ENCODE assay signal across 14 cellular contexts in the genomic region with DNA sequence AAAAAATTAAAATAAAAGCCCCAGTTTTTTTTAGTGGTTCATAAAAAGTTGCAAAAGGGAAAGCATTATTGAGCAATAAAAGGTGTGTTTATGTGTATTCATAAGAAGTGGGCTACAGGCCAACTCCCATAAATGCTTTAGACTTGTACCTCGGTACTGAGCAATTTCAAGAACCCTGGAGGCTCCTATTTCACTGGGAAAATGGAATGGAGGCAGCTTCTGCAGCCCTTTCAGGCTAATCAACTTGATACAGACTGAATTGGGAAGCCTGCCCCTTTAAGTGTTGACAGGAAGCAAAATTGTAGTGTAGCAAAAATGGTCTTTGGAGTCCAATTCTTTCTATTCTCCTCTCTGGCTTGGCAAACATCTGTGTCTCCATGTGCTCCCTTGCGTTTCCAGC.
DNase-seq lines count a peak whose midpoint lies in the region; ATAC-seq, FAIRE-seq and TF ChIP-seq lines count a peak whose summit lies in the region.
"Had no signal": no experiment of that assay in that cellular context is flagged by ENCODE, and none has a peak within 500 bp of the region (broad histone marks: within the 10 kb centered on the region; RNA-seq: fewer than 3 reads in every experiment).

No MANE protein-coding gene starts in this region.

- BruUV-seq in K562 (replicated peaks; lab: Mats Ljungman, UMichigan), result no TSS peak

- H3K27me3 ChIP-seq in K562 (ENCODE audit: control insufficient read depth in 2 of 2, insufficient read depth in 2 of 2, low read length in 2 of 2), result no peaks in the 10 kb centered on the region
- no peaks in the 10 kb centered on the region for H3K27me3 ChIP-seq in suprapubic skin
- H3K27me3 ChIP-seq: thyroid gland had no signal

- H2AFZ ChIP-seq in K562 (ENCODE audit: low read depth, low read length), result peak overlapping the region; percentile 89

- TF ChIP-seq POLR2A in K562 (conservative IDR thresholded peaks at IDR 0.05) (no peak), suprapubic skin (IDR thresholded peaks at IDR 0.05) (no peak)

- H3K36me3 ChIP-seq in K562 (ENCODE audit: control insufficient read depth, insufficient read depth, low read length), result no peaks in the 10 kb centered on the region; the same call in 2 of the 3 replicates
- no peaks in the 10 kb centered on the region for H3K36me3 ChIP-seq in mucosa of descending colon (ENCODE audit: low read depth)
- no peaks in the 10 kb centered on the region for H3K36me3 ChIP-seq in suprapubic skin
- H3K36me3 ChIP-seq: thyroid gland had no signal

- no peak overlapping the region for H3K4me3 ChIP-seq in K562
- no peak overlapping the region for H3K4me3 ChIP-seq in mucosa of descending colon
- no peak overlapping the region for H3K4me3 ChIP-seq in suprapubic skin
- H3K4me3 ChIP-seq: thyroid gland had no signal

- TF ChIP-seq CTCF in K562 (IDR thresholded peaks at IDR 0.05 in 2 of 3, conservative IDR thresholded peaks at IDR 0.05 in 1 of 3; ENCODE audit: insufficient read depth in 2 of 3, low read depth in 1 of 3, low read length in 3 of 3), result no peak
- no peak for TF ChIP-seq CTCF in mucosa of descending colon (IDR thresholded peaks at IDR 0.05)
- TF ChIP-seq CTCF in suprapubic skin (IDR thresholded peaks at IDR 0.05), result no peak

- intact Hi-C loops in K562 (cut with micrococcal nuclease) (no loop called here), mucosa of descending colon (cut with DNase I, micrococcal nuclease) (no loop called here)

- 17% methylated on average over 2 of the region's 2 CpGs for WGBS in K562 (ENCODE audit: insufficient coverage, low coverage, missing lambda C conversion rate)
- WGBS in suprapubic skin, result 12% methylated on average over 2 of the region's 2 CpGs

- TF ChIP-seq RAD21 in K562 (CRISPR knock-in tag; conservative IDR thresholded peaks at IDR 0.05 in 1 of 2, IDR thresholded peaks at IDR 0.05 in 1 of 2), result no peak

- no peak overlapping the region for H3K9ac ChIP-seq in K562 (ENCODE audit: insufficient read depth in 1 of 2, low read depth in 2 of 2, low read length in 2 of 2)

- H3K4me1 ChIP-seq in K562 (replicated peaks in 1 of 2; ENCODE audit: control insufficient read depth in 2 of 2, insufficient read depth in 2 of 2, low read length in 2 of 2) (peaks cover 0 to 31% of the 10 kb centered on the region in 2 experiments; a peak in 3 of 5 replicates), mucosa of descending colon (ENCODE audit: low read depth) (peaks cover 5% of the 10 kb centered on the region), suprapubic skin (peaks cover 10% of the 10 kb centered on the region)
- H3K4me1 ChIP-seq: thyroid gland had no signal

- in situ Hi-C loops in K562 (cut with MboI), result no loop called here

- no peaks in the 10 kb centered on the region for H4K20me1 ChIP-seq in K562 (replicated peaks; ENCODE audit: control insufficient read depth, insufficient read depth, low read length)

- DNase-seq in HCEC 1CT (peak; percentile 5), NCI-H2029 (lab: John Stamatoyannopoulos, UW) (peak; percentile 62), K562 (ENCODE audit: extremely low read depth in 1 of 4, low spot score in 3 of 4) (no peak), mucosa of descending colon (peak in 1 of 3 donors; percentile 85), suprapubic skin (ENCODE audit: low spot score in 2 of 2) (no peak), AML-193 (lab: John Stamatoyannopoulos, UW) (no peak)
- no peak for DNase-seq in effector CD4-positive, alpha-beta T cell
- DNase-seq: activated CD8-positive, alpha-beta T cell treated with anti-CD3 and anti-CD28 coated beads, Interleukin-2, amount 10 ng/mL, durations not matched to agents 7 days and 5 days; activated naive CD4-positive, alpha-beta T cell; nephron progenitor cell; T-helper 2 cell; thyroid gland had no signal

- no peaks in the 10 kb centered on the region for H3K9me1 ChIP-seq in K562 (ENCODE audit: control insufficient read depth, insufficient read depth, low read length)

- H3K79me2 ChIP-seq in K562 (ENCODE audit: control insufficient read depth, insufficient read depth, low read length), result no peaks in the 10 kb centered on the region

- ATAC-seq in K562 (no peak; the same call in 1 of the 3 replicates), mucosa of descending colon (peak; percentile 92), GM18907 (IDR thresholded peaks at IDR 0.05; ENCODE audit: unreplicated experiment) (no peak)
- ATAC-seq: activated CD8-positive, alpha-beta T cell treated with anti-CD3 and anti-CD28 coated beads, Interleukin-2, amount 10 ng/mL, durations not matched to agents 7 days and 5 days had no signal

- no peak for TF ChIP-seq EP300 in K562 (IDR thresholded peaks at IDR 0.05; ENCODE audit: low read length)
- no peak for TF ChIP-seq EP300 in suprapubic skin (IDR thresholded peaks at IDR 0.05)

- H3K27ac ChIP-seq in K562 (ENCODE audit: extremely low read depth, low read depth, low read length) (peak overlapping the region; percentile 61; the same call in 2 of the 3 replicates), suprapubic skin (no peak overlapping the region)
- H3K27ac ChIP-seq: thyroid gland had no signal

- H3K4me2 ChIP-seq in K562 (ENCODE audit: insufficient read depth, low read length), result no peak overlapping the region

- CTCF ChIA-PET in K562 (lab: Yijun Ruan, JAX; ENCODE audit: low intra/inter-chr PET ratio), result no interaction called here

- POLR2A ChIA-PET in K562 (lab: Yijun Ruan, JAX), result interaction anchor here (1.3 kb wide), 1 partner anchor 8 kb away, joined by 3 read pairs; no protein-coding TSS in a partner anchor

- peak; percentile 55 for FAIRE-seq in K562 (lab: Jason Lieb, UNC)
- FAIRE-seq: islet of Langerhans had no signal

- peaks cover 9% of the 10 kb centered on the region for H3K9me3 ChIP-seq in K562 (replicated peaks; ENCODE audit: control insufficient read depth, insufficient read depth, low read depth, low read length)
- H3K9me3 ChIP-seq in mucosa of descending colon, result no peaks in the 10 kb centered on the region
- no peaks in the 10 kb centered on the region for H3K9me3 ChIP-seq in suprapubic skin
- H3K9me3 ChIP-seq: thyroid gland had no signal

TF ChIP-seq in K562, 482 proteins besides CTCF, POLR2A, EP300 and RAD21:
- no peak for TF ChIP-seq CEBPG (CRISPR knock-in tag; IDR thresholded peaks at IDR 0.05)
- TF ChIP-seq CEBPG (tag; conservative IDR thresholded peaks at IDR 0.05 in 1 of 2, IDR thresholded peaks at IDR 0.05 in 1 of 2), result peak; percentile 45 to 87; a peak in 3 of 4 replicates
- TF ChIP-seq CEBPB (tag; IDR thresholded peaks at IDR 0.05), result peak; percentile 65
- TF ChIP-seq NFIC (IDR thresholded peaks at IDR 0.05), result 0 out of 2 replicates have a peak, but pooled peaks have one; percentile 14
- TF ChIP-seq ZNF146 (CRISPR knock-in tag; IDR thresholded peaks at IDR 0.05; ENCODE audit: unreplicated experiment), result no peak
- 0 out of 2 replicates have a peak, but pooled peaks have one; percentile 31 for TF ChIP-seq MYC (IDR thresholded peaks at IDR 0.05; ENCODE audit: low read depth, low read length)
- no peak for TF ChIP-seq MYC (CRISPR knock-in tag; IDR thresholded peaks at IDR 0.05; ENCODE audit: borderline replicate concordance, low read depth)
- TF ChIP-seq, protein P1, sequence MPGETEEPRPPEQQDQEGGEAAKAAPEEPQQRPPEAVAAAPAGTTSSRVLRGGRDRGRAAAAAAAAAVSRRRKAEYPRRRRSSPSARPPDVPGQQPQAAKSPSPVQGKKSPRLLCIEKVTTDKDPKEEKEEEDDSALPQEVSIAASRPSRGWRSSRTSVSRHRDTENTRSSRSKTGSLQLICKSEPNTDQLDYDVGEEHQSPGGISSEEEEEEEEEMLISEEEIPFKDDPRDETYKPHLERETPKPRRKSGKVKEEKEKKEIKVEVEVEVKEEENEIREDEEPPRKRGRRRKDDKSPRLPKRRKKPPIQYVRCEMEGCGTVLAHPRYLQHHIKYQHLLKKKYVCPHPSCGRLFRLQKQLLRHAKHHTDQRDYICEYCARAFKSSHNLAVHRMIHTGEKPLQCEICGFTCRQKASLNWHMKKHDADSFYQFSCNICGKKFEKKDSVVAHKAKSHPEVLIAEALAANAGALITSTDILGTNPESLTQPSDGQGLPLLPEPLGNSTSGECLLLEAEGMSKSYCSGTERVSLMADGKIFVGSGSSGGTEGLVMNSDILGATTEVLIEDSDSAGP (CRISPR knock-in tag; IDR thresholded peaks at IDR 0.05), result peak; percentile 63; the same call in 1 of the 2 replicates
- TF ChIP-seq ZNF316 (IDR thresholded peaks at IDR 0.05), result no peak

Comparison
In these comparisons a context has a peak if more than half of its experiments do, and no peak if none do; other contexts are left out.
1. DNase-seq: peak in HCEC 1CT (single experiment) and NCI-H2029 (single experiment); none in K562 (0 of 4), suprapubic skin (0 of 2), effector CD4-positive, alpha-beta T cell (single experiment) and AML-193 (0 of 2).